In genomic region chr15:37246065-37246464, GRCh38 we compare ENCODE assay signal across 19 cellular contexts.
"Had no signal": no experiment of that assay in that cellular context is flagged by ENCODE, and none has a peak within 500 bp of the region (broad histone marks: within the 10 kb centered on the region; RNA-seq: fewer than 3 reads in every experiment).

No MANE protein-coding gene starts in this region.

- H3K36me3 ChIP-seq: colonic mucosa, lower lobe of right lung, tibial artery, upper lobe of left lung, uterus had no signal

- H3K27me3 ChIP-seq: colonic mucosa, hepatocyte, tibial artery, upper lobe of left lung, uterus had no signal

- H3K4me1 ChIP-seq: colonic mucosa, lower lobe of right lung, tibial artery, upper lobe of left lung, uterus had no signal

- H3K27ac Mint-ChIP-seq: memory B cell; naive thymus-derived CD4-positive, alpha-beta T cell; stimulated activated effector memory CD8-positive, alpha-beta T cell treated with anti-CD3 and anti-CD28 coated beads, Interleukin-12 subunit alpha, Interleukin-12 subunit beta, amount 100 ng/mL, for 72 hours; stimulated activated naive CD8-positive, alpha-beta T cell treated with anti-CD3 and anti-CD28 coated beads, Interleukin-15, Interleukin-2, amounts not matched to agents 100 ng/mL and 50 ng/mL, for 24 hours had no signal

- H3K4me3 ChIP-seq: colonic mucosa, hepatocyte, lower lobe of right lung, tibial artery, upper lobe of left lung, uterus had no signal

- H3K4me1 Mint-ChIP-seq: memory B cell; naive thymus-derived CD4-positive, alpha-beta T cell; stimulated activated effector memory CD8-positive, alpha-beta T cell treated with anti-CD3 and anti-CD28 coated beads, Interleukin-12 subunit alpha, Interleukin-12 subunit beta, amount 100 ng/mL, for 72 hours had no signal

- DNase-seq: colonic mucosa; dermis blood vessel endothelial cell; erythroblast; foreskin melanocyte; head of caudate nucleus; islet precursor cell; lower lobe of right lung; naive thymus-derived CD4-positive, alpha-beta T cell; nephron progenitor cell; right cardiac atrium; stimulated activated CD4-positive, alpha-beta T cell treated with anti-CD3 and anti-CD28 coated beads, Interleukin-4, amount 100 ng/mL, for 1 hour; stimulated activated CD8-positive, alpha-beta memory T cell treated with anti-CD3 and anti-CD28 coated beads, Interleukin-4, amount 100 ng/mL, for 48 hours; tibial artery; upper lobe of left lung; uterus had no signal

- H2AFZ ChIP-seq: hepatocyte had no signal

- H3K27ac ChIP-seq: colonic mucosa, hepatocyte, lower lobe of right lung, tibial artery, upper lobe of left lung, uterus had no signal

- H3K4me2 ChIP-seq: hepatocyte had no signal

- H3K79me2 ChIP-seq: hepatocyte had no signal

- H3K36me3 Mint-ChIP-seq: memory B cell; naive thymus-derived CD4-positive, alpha-beta T cell; stimulated activated effector memory CD8-positive, alpha-beta T cell treated with anti-CD3 and anti-CD28 coated beads, Interleukin-12 subunit alpha, Interleukin-12 subunit beta, amount 100 ng/mL, for 72 hours had no signal

- H3K9me3 ChIP-seq: colonic mucosa, lower lobe of right lung, tibial artery, upper lobe of left lung, uterus had no signal

- H3K9me3 Mint-ChIP-seq: nephron progenitor cell; stimulated activated naive CD8-positive, alpha-beta T cell treated with anti-CD3 and anti-CD28 coated beads, Interleukin-15, Interleukin-2, amounts not matched to agents 100 ng/mL and 50 ng/mL, for 24 hours had no signal

- H3K4me3 Mint-ChIP-seq: memory B cell; naive thymus-derived CD4-positive, alpha-beta T cell; nephron progenitor cell; stimulated activated effector memory CD8-positive, alpha-beta T cell treated with anti-CD3 and anti-CD28 coated beads, Interleukin-12 subunit alpha, Interleukin-12 subunit beta, amount 100 ng/mL, for 72 hours; stimulated activated naive CD8-positive, alpha-beta T cell treated with anti-CD3 and anti-CD28 coated beads, Interleukin-15, Interleukin-2, amounts not matched to agents 100 ng/mL and 50 ng/mL, for 24 hours had no signal

- H3K27me3 Mint-ChIP-seq: memory B cell; stimulated activated naive CD8-positive, alpha-beta T cell treated with anti-CD3 and anti-CD28 coated beads, Interleukin-15, Interleukin-2, amounts not matched to agents 100 ng/mL and 50 ng/mL, for 24 hours had no signal
